Comparison of ENCODE assay signal across 17 cellular contexts in the genomic region with DNA sequence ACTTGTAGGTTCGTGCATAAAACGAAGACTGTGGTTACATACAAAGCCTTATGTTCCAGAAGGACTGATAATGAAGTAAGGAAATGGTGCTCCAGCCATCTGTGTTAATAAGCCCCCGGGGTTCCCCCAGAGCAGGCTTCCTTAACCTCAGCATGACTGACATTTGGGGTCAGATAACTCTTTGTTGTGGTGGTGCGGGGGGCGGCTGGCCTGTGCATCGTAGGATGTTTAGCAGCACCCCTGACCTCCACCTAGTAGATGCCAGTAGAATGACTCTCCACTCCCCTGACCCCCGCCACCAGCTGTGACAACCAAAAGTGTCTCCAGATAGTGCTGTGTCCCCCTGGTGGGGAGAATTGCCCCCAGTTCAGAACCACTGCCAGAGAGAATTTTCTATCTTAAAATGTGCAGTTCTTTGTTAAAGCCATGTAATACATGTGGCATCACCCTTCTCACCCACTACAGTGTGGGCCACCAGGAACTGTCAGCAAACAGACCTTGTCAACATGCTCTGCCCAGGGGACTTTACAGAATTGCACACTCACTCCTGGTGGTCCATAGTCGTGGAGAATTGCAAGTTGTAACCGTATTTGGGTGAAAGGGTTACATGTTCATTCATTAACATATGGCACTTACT. TPM values are rescaled to one million over a fixed set of nuclear protein-coding genes. Genes with fewer than 3 reads are reported as not detected.
A peak's percentile ranks its signal among the peaks of the same experiment; 100 is the strongest.
DNase-seq lines count a peak whose midpoint lies in the region; ATAC-seq and TF ChIP-seq lines count a peak whose summit lies in the region.
"Had no signal": no experiment of that assay in that cellular context is flagged by ENCODE, and none has a peak within 500 bp of the region (broad histone marks: within the 10 kb centered on the region; RNA-seq: fewer than 3 reads in every experiment).

No MANE protein-coding gene starts in this region.

- H3K79me2 ChIP-seq in OCI-LY1 (ENCODE audit: insufficient read depth, low read length) = peaks cover 17% of the 10 kb centered on the region

- no peaks in the 10 kb centered on the region for H3K9me2 ChIP-seq in OCI-LY1 (ENCODE audit: low read depth, low read length)

- peaks cover 31% of the 10 kb centered on the region for H3K36me3 ChIP-seq in OCI-LY1 (ENCODE audit: insufficient read depth, low read length)
- peaks cover 4% of the 10 kb centered on the region for H3K36me3 ChIP-seq in endodermal cell (ENCODE audit: control insufficient read depth, insufficient read depth, low read length)
- no peaks in the 10 kb centered on the region for H3K36me3 ChIP-seq in H7 (replicated peaks; ENCODE audit: control insufficient read depth, insufficient read depth, low read length)
- H3K36me3 ChIP-seq: adrenal gland, stomach had no signal

- H3K9me3 ChIP-seq in OCI-LY1 (ENCODE audit: low read length) (no peaks in the 10 kb centered on the region), endodermal cell (ENCODE audit: control insufficient read depth, low read length) (peaks cover 10% of the 10 kb centered on the region)
- H3K9me3 ChIP-seq: adrenal gland, stomach had no signal

- H3K4me3 ChIP-seq in OCI-LY1 (ENCODE audit: low read depth, low read length, poor library complexity, severe bottlenecking) = no peak overlapping the region
- no peak overlapping the region for H3K4me3 ChIP-seq in endodermal cell (ENCODE audit: low read length)
- H3K4me3 ChIP-seq in H7 (ENCODE audit: insufficient read depth, low read depth, low read length) = no peak overlapping the region
- H3K4me3 ChIP-seq: adrenal gland, stomach had no signal

- H3K27me3 Mint-ChIP-seq in endodermal cell (ENCODE audit: insufficient read depth) = no peaks in the 10 kb centered on the region
- H3K27me3 Mint-ChIP-seq: memory B cell had no signal

- H3K27ac Mint-ChIP-seq in endodermal cell = no peak overlapping the region
- H3K27ac Mint-ChIP-seq: HFFc6 had no signal

- H3K9ac ChIP-seq in OCI-LY1 (ENCODE audit: low read length) (no peak overlapping the region), endodermal cell (ENCODE audit: extremely low read depth, low read length, poor library complexity, severe bottlenecking) (no peak overlapping the region)

- peaks cover 14% of the 10 kb centered on the region for H3K36me3 Mint-ChIP-seq in endodermal cell (ENCODE audit: low read depth)

- H3K4me3 Mint-ChIP-seq in endodermal cell = no peak overlapping the region
- H3K4me3 Mint-ChIP-seq: HFFc6, memory B cell had no signal

- ATAC-seq in Right ventricle myocardium inferior = no peak
- no peak for ATAC-seq in HG03196 (IDR thresholded peaks at IDR 0.05; ENCODE audit: unreplicated experiment)

- intact Hi-C loops in Right ventricle myocardium inferior (cut with DNase I) = no loop called here

- H3K9me3 Mint-ChIP-seq in endodermal cell = peaks cover 84% of the 10 kb centered on the region
- H3K9me3 Mint-ChIP-seq: HFFc6, memory B cell had no signal

- no peaks in the 10 kb centered on the region for H4K20me1 ChIP-seq in OCI-LY1 (ENCODE audit: insufficient read depth, low read length)

- H3K27ac ChIP-seq in OCI-LY1 (ENCODE audit: low read depth, low read length, poor library complexity, severe bottlenecking) (peak overlapping the region; percentile 61), endodermal cell (ENCODE audit: low read depth, low read length) (no peak overlapping the region)
- H3K27ac ChIP-seq: adrenal gland, epithelial cell of prostate, stomach had no signal

- H3K27me3 ChIP-seq in OCI-LY1 (ENCODE audit: insufficient read depth, low read length) (no peaks in the 10 kb centered on the region), endodermal cell (ENCODE audit: control insufficient read depth, insufficient read depth, low read length, poor library complexity, severe bottlenecking) (no peaks in the 10 kb centered on the region), H7 (ENCODE audit: control insufficient read depth, insufficient read depth, low read length) (no peaks in the 10 kb centered on the region)
- H3K27me3 ChIP-seq: adrenal gland, stomach had no signal

- H3K4me1 ChIP-seq in OCI-LY1 (ENCODE audit: insufficient read depth, low read length, severe bottlenecking) = peaks cover 51% of the 10 kb centered on the region
- no peaks in the 10 kb centered on the region for H3K4me1 ChIP-seq in endodermal cell (ENCODE audit: control insufficient read depth, insufficient read depth, low read length)
- H3K4me1 ChIP-seq: adrenal gland had no signal

- 90 to 100% methylated on average over 1 to 6 of the region's 9 CpGs for WGBS in endodermal cell (ENCODE audit: insufficient coverage in 1 of 2, insufficient read length in 1 of 2), 2 experiments

- peaks cover 3% of the 10 kb centered on the region for H3K4me1 Mint-ChIP-seq in endodermal cell

- H3F3A ChIP-seq in OCI-LY1 (ENCODE audit: insufficient read depth, low read length) = no peaks in the 10 kb centered on the region

- TF ChIP-seq CTCF in OCI-LY1 (IDR thresholded peaks at IDR 0.05; ENCODE audit: low read length) (peak; percentile 18; the same call in 1 of the 2 replicates), endodermal cell (conservative IDR thresholded peaks at IDR 0.05) (peak; percentile 28)

- no peak overlapping the region for H2AFZ ChIP-seq in OCI-LY1 (ENCODE audit: low read length)

- H3K4me2 ChIP-seq in OCI-LY1 (ENCODE audit: low read length) = no peak overlapping the region

- peak; percentile 10 for DNase-seq in activated naive CD4-positive, alpha-beta T cell treated with anti-CD3 and anti-CD28 coated beads, Interleukin-2, amount 50 U/mL, for 16 hours
- DNase-seq in activated naive CD4-positive, alpha-beta T cell (lab: John Stamatoyannopoulos, UW) = no peak
- DNase-seq in endodermal cell (no peak), H7 (no peak), Right ventricle myocardium inferior (ENCODE audit: missing footprints) (no peak), SK-N-DZ (ENCODE audit: low spot score) (no peak)
- DNase-seq: activated T-cell treated with anti-CD3 and anti-CD28 coated beads for 4 hours, adrenal gland, DMS153, HFFc6, occipital lobe, stomach, SW 1271 had no signal

RNA-seq across cellular contexts. Expression of a gene that starts 7.5 kb away (rescaled TPM):
- 10 to 100 TPM; 14.5 to 20.3 TPM for total RNA-seq in endodermal cell
- 11.7 TPM for polyA plus RNA-seq in endodermal cell (2013, experiment 1 of 2)
- 11.3 TPM for polyA plus RNA-seq in endodermal cell (2013, experiment 2 of 2)
- total RNA-seq in H7 (2014; rRNA removed; shearing (Covaris generic)) = 6.5 and 12.5 TPM in 2 replicates
- total RNA-seq in Right ventricle myocardium inferior = 58.6 TPM
- polyA plus RNA-seq in SK-N-DZ (2014; cell fraction: cytosol; rRNA removed) = 3.1 and 5.3 TPM in 2 replicates
- polyA plus RNA-seq in SK-N-DZ (2014; cell fraction: nucleus; rRNA removed) = 2.0 and 3.7 TPM in 2 replicates
